In the genomic region with DNA sequence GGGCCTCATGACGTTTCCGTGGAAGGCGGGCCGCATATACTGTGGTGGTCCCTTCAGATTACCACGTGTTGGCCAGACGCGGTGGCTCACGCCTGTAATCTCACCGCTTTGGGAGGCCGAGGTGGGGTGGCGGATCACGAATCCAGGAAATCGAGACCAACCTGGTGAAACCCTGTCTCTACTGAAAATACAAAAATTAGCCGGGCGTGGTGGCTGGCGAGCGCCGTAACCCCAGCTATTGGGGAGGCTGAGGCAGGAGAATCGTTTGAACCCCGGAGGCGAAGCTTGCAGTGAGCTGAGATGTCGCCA, we compare ENCODE assay signal across 10 cellular contexts. TPM values are rescaled to one million over a fixed set of nuclear protein-coding genes. Genes with fewer than 3 reads are reported as not detected.
A peak's percentile ranks its signal among the peaks of the same experiment; 100 is the strongest.
DNase-seq lines count a peak whose midpoint lies in the region; ATAC-seq, FAIRE-seq and TF ChIP-seq lines count a peak whose summit lies in the region.
"Had no signal": no experiment of that assay in that cellular context is flagged by ENCODE, and none has a peak within 500 bp of the region (broad histone marks: within the 10 kb centered on the region; RNA-seq: fewer than 3 reads in every experiment).

No MANE protein-coding gene starts in this region.

- DNase-seq in CD8-positive, alpha-beta T cell: no peak
- DNase-seq in Panc1 (ENCODE audit: low read depth, low spot score) (no peak), epithelial cell of proximal tubule (ENCODE audit: low read depth) (no peak), pancreas (no peak), kidney glomerular epithelial cell (lab: John Stamatoyannopoulos, UW) (no peak), Kasumi-1 (lab: John Stamatoyannopoulos, UW) (no peak), epidermal melanocyte (ENCODE audit: insufficient read length, low spot score) (no peak), G401 (ENCODE audit: low spot score) (no peak)
- DNase-seq: RPMI8226 had no signal

- H3K27ac ChIP-seq in CD8-positive, alpha-beta T cell (ENCODE audit: low read depth, low read length): no peak overlapping the region
- peak overlapping the region; percentile 85 for H3K27ac ChIP-seq in Panc1 (ENCODE audit: low read length)
- H3K27ac ChIP-seq in pancreas: peak overlapping the region; percentile 89 to 95 (median 92)

- no TSS peak for BruUV-seq in Panc1 (replicated peaks; lab: Mats Ljungman, UMichigan)

- WGBS in pancreas, 2 donors: 70 to 71% methylated on average over 22 of the region's 22 CpGs

- no peak for ATAC-seq in CD8-positive, alpha-beta T cell
- ATAC-seq in Panc1: no peak
- ATAC-seq in pancreas: no peak

- H3K27ac Mint-ChIP-seq in CD8-positive, alpha-beta T cell: peak overlapping the region; percentile 84

- CTCF ChIA-PET in CD8-positive, alpha-beta T cell (lab: Charles Lee): interaction anchor here (0.6 to 7.7 kb wide), 21 partner anchors 11 to 294 kb away, joined by 3 to 61 read pairs (median 4); a partner anchor contains a TSS
- CTCF ChIA-PET in Panc1 (lab: Charles Lee): interaction anchor here (0.6 kb wide), 1 partner anchor 13 kb away, joined by 3 read pairs; no protein-coding TSS in a partner anchor

- in situ Hi-C loops in Panc1 (cut with HindIII; ENCODE audit: low pct_unique_long_range_greater_than_20kb, low sequenced_read_pairs): no loop called here
- in situ Hi-C loops in G401 (cut with HindIII; ENCODE audit: low sequenced_read_pairs): no loop called here

- H3K27me3 ChIP-seq in CD8-positive, alpha-beta T cell (ENCODE audit: insufficient read depth, low read length): no peaks in the 10 kb centered on the region
- H3K27me3 ChIP-seq in Panc1 (ENCODE audit: control insufficient read depth, insufficient read depth, low read length): no peaks in the 10 kb centered on the region
- H3K27me3 ChIP-seq in pancreas: no peaks in the 10 kb centered on the region

- no peaks in the 10 kb centered on the region for H3K9me3 Mint-ChIP-seq in CD8-positive, alpha-beta T cell

- intact Hi-C loops in CD8-positive, alpha-beta T cell (cut with DNase I, micrococcal nuclease): loop anchor here in 1 of 2 experiments (1.0 to 5.0 kb wide), 4 partner anchors 51 to 180 kb away; no protein-coding TSS in a partner anchor
- intact Hi-C loops in Panc1 (cut with micrococcal nuclease; ENCODE audit: unreplicated experiment): no loop called here
- intact Hi-C loops in pancreas (cut with DNase I): loop anchor here in 1 of 3 donors (10.0 kb wide), 1 partner anchor 53 kb away; a partner anchor contains a TSS

- H3K27me3 Mint-ChIP-seq in CD8-positive, alpha-beta T cell (ENCODE audit: low read depth): peaks cover 2% of the 10 kb centered on the region

- no peak for TF ChIP-seq CTCF in CD8-positive, alpha-beta T cell (IDR thresholded peaks at IDR 0.05)
- TF ChIP-seq CTCF in Panc1 (IDR thresholded peaks at IDR 0.05) (no peak), epithelial cell of proximal tubule (conservative IDR thresholded peaks at IDR 0.05; ENCODE audit: low read depth, low read length) (no peak), pancreas (IDR thresholded peaks at IDR 0.05) (no peak)

- peaks cover 12% of the 10 kb centered on the region for H3K4me1 Mint-ChIP-seq in CD8-positive, alpha-beta T cell (ENCODE audit: low read depth)

- FAIRE-seq in pancreas (lab: Jason Lieb, UNC): no peak

- POLR2A ChIA-PET in CD8-positive, alpha-beta T cell (lab: Charles Lee): interaction anchor here (1.0 to 1.2 kb wide), 5 partner anchors 14 to 142 kb away, joined by 3 to 4 read pairs (median 3); a partner anchor contains a TSS
- POLR2A ChIA-PET in Panc1 (lab: Charles Lee): no interaction called here

- peaks cover 10% of the 10 kb centered on the region for H3K4me1 ChIP-seq in CD8-positive, alpha-beta T cell (ENCODE audit: insufficient read depth, low read length)
- H3K4me1 ChIP-seq in Panc1 (ENCODE audit: control insufficient read depth, insufficient read depth, low read length) (peaks cover 4% of the 10 kb centered on the region), pancreas (peaks cover 4 to 11% (median 9%) of the 10 kb centered on the region in 3 donors)

- no peaks in the 10 kb centered on the region for H3K36me3 ChIP-seq in CD8-positive, alpha-beta T cell (ENCODE audit: insufficient read depth, low read length)
- no peaks in the 10 kb centered on the region for H3K36me3 ChIP-seq in Panc1 (ENCODE audit: control insufficient read depth, insufficient read depth, low read length)
- H3K36me3 ChIP-seq in pancreas: no peaks in the 10 kb centered on the region

- H3K36me3 Mint-ChIP-seq in CD8-positive, alpha-beta T cell: no peaks in the 10 kb centered on the region

- no peaks in the 10 kb centered on the region for H3K9me3 ChIP-seq in CD8-positive, alpha-beta T cell (ENCODE audit: low read length)
- H3K9me3 ChIP-seq in Panc1 (ENCODE audit: control insufficient read depth, insufficient read depth, low read depth, low read length) (no peaks in the 10 kb centered on the region), pancreas (no peaks in the 10 kb centered on the region)
- H3K9me3 ChIP-seq: mucosa of descending colon had no signal

- H3K4me3 Mint-ChIP-seq in CD8-positive, alpha-beta T cell: peak overlapping the region; percentile 82

- peak overlapping the region; percentile 69 for H3K4me3 ChIP-seq in CD8-positive, alpha-beta T cell (ENCODE audit: low read depth, low read length)
- H3K4me3 ChIP-seq in Panc1 (ENCODE audit: low read depth in 2 of 2, low read length in 2 of 2) (peak overlapping the region; percentile 52 to 60), epithelial cell of proximal tubule (ENCODE audit: low read depth, low read length) (peak overlapping the region; percentile 79), pancreas (peak overlapping the region; percentile 61 to 87 (median 78))

RNA-seq across cellular contexts. Expression of a gene that starts 0.9 kb away (rescaled TPM):
- total RNA-seq in CD8-positive, alpha-beta T cell: 1 to 10 TPM; 3.0 to 3.1 TPM
- 5.8 TPM for total RNA-seq in Panc1 (2021; ENCODE audit: unreplicated experiment)
- 7.2 TPM for polyA plus RNA-seq in Panc1 (2012; ENCODE audit: insufficient read length)
- total RNA-seq in epithelial cell of proximal tubule: 1.2 and 4.4 TPM in 2 replicates
- 1 to 10 TPM; 4.3 to 9.5 (median 5.4) TPM for total RNA-seq in pancreas
- 10 to 100 TPM; 20.9 to 25.3 TPM for polyA plus RNA-seq in pancreas
- 0.37 and 1.0 TPM in 2 replicates for total RNA-seq in G401 (2014; rRNA removed; shearing (Covaris generic))

RNA-seq across cellular contexts. Expression of a gene that starts 15.5 kb away (rescaled TPM):
- 10 to 100 TPM; 46.2 to 46.5 TPM for total RNA-seq in CD8-positive, alpha-beta T cell
- total RNA-seq in Panc1 (2021; ENCODE audit: unreplicated experiment) (52.8 TPM), epithelial cell of proximal tubule (35.7 and 49.3 TPM in 2 replicates), pancreas (10 to 100 TPM; 21.1 to 28.7 (median 24.6) TPM)
- 63.7 TPM for polyA plus RNA-seq in Panc1 (2012; ENCODE audit: insufficient read length)
- 10 to 100 TPM; 60.1 to 70.4 TPM for polyA plus RNA-seq in pancreas
- total RNA-seq in G401 (2014; rRNA removed; shearing (Covaris generic)): 76.9 and 77.8 TPM in 2 replicates

RNA-seq across cellular contexts. Expression of a gene that starts 20.2 kb away (rescaled TPM):
- 1 to 10 TPM; 6.3 to 8.1 TPM for total RNA-seq in CD8-positive, alpha-beta T cell
- total RNA-seq in Panc1 (2021; ENCODE audit: unreplicated experiment) (227 TPM), epithelial cell of proximal tubule (113 and 177 TPM in 2 replicates), pancreas (100 to 1,000 TPM in 5 of 6 donors, 10 to 100 TPM in 1; 89.3 to 168 (median 113) TPM)
- polyA plus RNA-seq in Panc1 (2012; ENCODE audit: insufficient read length): 239 TPM
- 100 to 1,000 TPM; 191 to 216 TPM for polyA plus RNA-seq in pancreas
- 93.4 and 100 TPM in 2 replicates for total RNA-seq in G401 (2014; rRNA removed; shearing (Covaris generic))

RNA-seq across cellular contexts. Expression of a gene that starts 57.5 kb away (rescaled TPM):
- total RNA-seq in CD8-positive, alpha-beta T cell: 1 to 10 TPM; 1.9 to 2.1 TPM
- total RNA-seq in Panc1 (2021; ENCODE audit: unreplicated experiment) (77.7 TPM), epithelial cell of proximal tubule (5.4 and 8.4 TPM in 2 replicates), pancreas (1 to 10 TPM; 1.3 to 3.7 (median 2.3) TPM)
- 105 TPM for polyA plus RNA-seq in Panc1 (2012; ENCODE audit: insufficient read length)
- polyA plus RNA-seq in pancreas: 10 to 100 TPM; 13.2 to 22.2 TPM
- 21.3 and 21.5 TPM in 2 replicates for total RNA-seq in G401 (2014; rRNA removed; shearing (Covaris generic))

Comparison
In these comparisons a context has a peak if more than half of its experiments do, and no peak if none do; other contexts are left out.
1. RNA of a gene that starts 20.2 kb away (total RNA-seq): 227 TPM in Panc1 (single experiment), 113 to 177 TPM in epithelial cell of proximal tubule, 89.3 to 168 TPM in pancreas and 93.4 to 100 TPM in G401; 6.3 to 8.1 TPM in CD8-positive, alpha-beta T cell; every median in the first group is over 4 times any median in the second.
2. Peak in every context shown above with its lines, with median percentiles within 50 percentile points of each other: H3K4me3 ChIP-seq.